In genomic region chr3:5187152-5187919, GRCh38 we compare ENCODE assay signal across 8 cellular contexts. TPM values are rescaled to one million over a fixed set of nuclear protein-coding genes. Genes with fewer than 3 reads are reported as not detected.
DNase-seq lines count a peak whose midpoint lies in the region; ATAC-seq and TF ChIP-seq lines count a peak whose summit lies in the region.

Gene EDEM1, plus strand, starts transcription at chr3:5187707. Its CDS starts 99 bp downstream, at chr3:5187806.

- peak within 1 kb of the TSS; percentile 67 for H3K27ac ChIP-seq in cardiac muscle cell
- H3K27ac ChIP-seq in parathyroid adenoma, result peak within 1 kb of the TSS; percentile 78
- peak within 1 kb of the TSS; percentile 94 to 96 for H3K27ac ChIP-seq in tibial artery

- H3K4me1 ChIP-seq in cardiac muscle cell (ENCODE audit: low read depth) (peaks cover 17% of the 10 kb centered on the region), parathyroid adenoma (peaks cover 13% of the 10 kb centered on the region), tibial artery (peaks cover 0 to 45% (median 15%) of the 10 kb centered on the region in 4 donors)

- H3K4me3 ChIP-seq in GM12865 (ENCODE audit: low read depth, low read length) (peak within 1 kb of the TSS; percentile 94), cardiac muscle cell (peak within 1 kb of the TSS; percentile 92), parathyroid adenoma (ENCODE audit: low read depth, low read length) (peak within 1 kb of the TSS; percentile 76), tibial artery (peak within 1 kb of the TSS; percentile 79 to 95)

- peak within 1 kb of the TSS; percentile 94 for H3K4me2 ChIP-seq in parathyroid adenoma (ENCODE audit: low read length)

- peak within 1 kb of the TSS; percentile 97 for H3K27ac Mint-ChIP-seq in activated naive CD8-positive, alpha-beta T cell treated with anti-CD3 and anti-CD28 coated beads, Interleukin-2, amount 50 U/mL, for 24 hours

- H3K27me3 ChIP-seq in cardiac muscle cell (peaks cover 4% of the 10 kb centered on the region), parathyroid adenoma (ENCODE audit: control insufficient read depth, insufficient read depth, low read length) (no peaks in the 10 kb centered on the region), tibial artery (no peaks in the 10 kb centered on the region)

- H3K36me3 ChIP-seq in cardiac muscle cell (no peaks in the 10 kb centered on the region), parathyroid adenoma (ENCODE audit: control insufficient read depth, insufficient read depth, low read length) (no peaks in the 10 kb centered on the region), tibial artery (peaks cover under 1 to 4% (median 2%) of the 10 kb centered on the region in 3 donors)

- intact Hi-C loops in tibial artery (cut with DNase I; ENCODE audit: low total_unique reads), result loop anchor here (5.0 kb wide), 1 partner anchor 65 kb away; the partner anchor contains the start of gene ARL8B

- DNase-seq in GM12865 (ENCODE audit: low read depth) (peak; percentile 98), NCI-H1048 (lab: John Stamatoyannopoulos, UW) (peak; percentile 86), SW480 (ENCODE audit: low spot score) (peak; percentile 92), cardiac muscle cell (ENCODE audit: low read depth in 1 of 2, low spot score in 1 of 2) (peak; percentile 93 to 98), tibial artery (peak; percentile 90 to 98)
- DNase-seq in activated naive CD8-positive, alpha-beta T cell treated with anti-CD3 and anti-CD28 coated beads, Interleukin-2, amount 50 U/mL, for 24 hours, result peak; percentile 97

- H3K9me3 ChIP-seq in cardiac muscle cell (ENCODE audit: low read depth) (no peaks in the 10 kb centered on the region), parathyroid adenoma (ENCODE audit: control insufficient read depth, low read length) (no peaks in the 10 kb centered on the region), tibial artery (no peaks in the 10 kb centered on the region)

- peak; percentile 80 for ATAC-seq in HG02588 (IDR thresholded peaks at IDR 0.05; ENCODE audit: unreplicated experiment)
- ATAC-seq in activated naive CD8-positive, alpha-beta T cell treated with anti-CD3 and anti-CD28 coated beads, Interleukin-2, amount 50 U/mL, for 24 hours, result peak; percentile 91

- H3K36me3 Mint-ChIP-seq in activated naive CD8-positive, alpha-beta T cell treated with anti-CD3 and anti-CD28 coated beads, Interleukin-2, amount 50 U/mL, for 24 hours (ENCODE audit: low read depth), result peaks cover 33% of the 10 kb centered on the region

- H3K4me1 Mint-ChIP-seq in activated naive CD8-positive, alpha-beta T cell treated with anti-CD3 and anti-CD28 coated beads, Interleukin-2, amount 50 U/mL, for 24 hours, result peaks cover 40% of the 10 kb centered on the region

- H3K9me3 Mint-ChIP-seq in activated naive CD8-positive, alpha-beta T cell treated with anti-CD3 and anti-CD28 coated beads, Interleukin-2, amount 50 U/mL, for 24 hours, result no peaks in the 10 kb centered on the region

- peaks cover 23% of the 10 kb centered on the region for H3K79me2 ChIP-seq in parathyroid adenoma

- H3K9ac ChIP-seq in parathyroid adenoma, result peak within 1 kb of the TSS; percentile 96

- no peak for TF ChIP-seq CTCF in GM12865 (IDR thresholded peaks at IDR 0.05; ENCODE audit: insufficient read depth, low read depth, low read length, missing control alignments)
- TF ChIP-seq CTCF in cardiac muscle cell (IDR thresholded peaks at IDR 0.05; ENCODE audit: low read depth, low read length), result no peak
- no peak for TF ChIP-seq CTCF in parathyroid adenoma (IDR thresholded peaks at IDR 0.05)
- TF ChIP-seq CTCF in tibial artery (IDR thresholded peaks at IDR 0.05), result peak in 1 of 2 experiments; percentile 12

- H3K27me3 Mint-ChIP-seq in activated naive CD8-positive, alpha-beta T cell treated with anti-CD3 and anti-CD28 coated beads, Interleukin-2, amount 50 U/mL, for 24 hours, result peaks cover 2% of the 10 kb centered on the region

- H3K4me3 Mint-ChIP-seq in activated naive CD8-positive, alpha-beta T cell treated with anti-CD3 and anti-CD28 coated beads, Interleukin-2, amount 50 U/mL, for 24 hours, result peak within 1 kb of the TSS; percentile 98

- H2AFZ ChIP-seq in parathyroid adenoma, result peak within 1 kb of the TSS; percentile 96

RNA-seq across cellular contexts. Expression of gene EDEM1, which starts in this region (rescaled TPM):
- 50.6 and 51.6 TPM in 2 replicates for total RNA-seq in cardiac muscle cell
- 4.5 and 5.0 TPM in 2 replicates for polyA plus RNA-seq in cardiac muscle cell

Comparison
In these comparisons a context has a peak if more than half of its experiments do, and no peak if none do; other contexts are left out.
1. Peak in every context shown above with its lines: DNase-seq, ATAC-seq, H3K4me3 ChIP-seq and H3K27ac ChIP-seq.